In the genomic region with DNA sequence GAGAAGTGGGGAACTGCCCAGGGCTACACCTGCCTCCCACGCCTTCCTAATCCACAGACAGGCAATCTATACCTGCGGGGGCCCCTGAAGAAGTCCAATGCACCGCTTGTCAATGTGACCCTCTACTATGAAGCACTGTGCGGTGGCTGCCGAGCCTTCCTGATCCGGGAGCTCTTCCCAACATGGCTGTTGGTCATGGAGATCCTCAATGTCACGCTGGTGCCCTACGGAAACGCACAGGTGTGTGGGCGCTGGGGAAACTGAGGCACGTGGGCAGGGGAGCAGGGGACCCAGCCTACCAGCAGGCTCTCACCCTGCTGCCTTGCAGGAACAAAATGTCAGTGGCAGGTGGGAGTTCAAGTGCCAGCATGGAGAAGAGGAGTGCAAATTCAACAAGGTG, we compare ENCODE assay signal across 8 cellular contexts. TPM values are rescaled to one million over a fixed set of nuclear protein-coding genes. Genes with fewer than 3 reads are reported as not detected.
A peak's percentile ranks its signal among the peaks of the same experiment; 100 is the strongest.
DNase-seq lines count a peak whose midpoint lies in the region; ATAC-seq and TF ChIP-seq lines count a peak whose summit lies in the region.

No MANE protein-coding gene starts in this region.

- H3K27ac ChIP-seq in lower lobe of right lung: no peak overlapping the region
- no peak overlapping the region for H3K27ac ChIP-seq in dorsolateral prefrontal cortex

- DNase-seq in stimulated activated naive CD8-positive, alpha-beta T cell treated with anti-CD3 and anti-CD28 coated beads, Interleukin-15, Interleukin-2, amounts not matched to agents 100 U/mL and 50 U/mL, for 24 hours: no peak
- DNase-seq in activated T-helper 1 cell treated with anti-CD3 and anti-CD28 coated beads, Interleukin-12 subunit alpha, Interleukin-12 subunit beta, Interleukin-2, Interleukin-4 antibody, amounts not matched to agents 30 ng/mL and 10 ng/mL and 1 ng/mL, durations not matched to agents 14 hours and 24 hours and 36 hours (ENCODE audit: low spot score): no peak
- DNase-seq in lower lobe of right lung: no peak
- DNase-seq in dorsolateral prefrontal cortex: no peak

- H3K4me3 ChIP-seq in lower lobe of right lung: peak overlapping the region; percentile 89
- H3K4me3 ChIP-seq in dorsolateral prefrontal cortex: peak overlapping the region in 21 of 59 donors; percentile 3 to 80 (median 73)

- no peaks in the 10 kb centered on the region for H3K9me3 ChIP-seq in lower lobe of right lung

- peaks cover 27% of the 10 kb centered on the region for H3K36me3 ChIP-seq in lower lobe of right lung

- peaks cover 18% of the 10 kb centered on the region for H3K4me1 ChIP-seq in lower lobe of right lung

- H3K9me3 Mint-ChIP-seq in stimulated activated naive CD8-positive, alpha-beta T cell treated with anti-CD3 and anti-CD28 coated beads, Interleukin-15, Interleukin-2, amounts not matched to agents 100 ng/mL and 50 ng/mL, for 24 hours: no peaks in the 10 kb centered on the region
- H3K9me3 Mint-ChIP-seq in activated T-helper 1 cell treated with anti-CD3 and anti-CD28 coated beads, Interleukin-12 subunit alpha, Interleukin-12 subunit beta, Interleukin-2, Interleukin-4 antibody, amounts not matched to agents 30 ng/mL and 10 ng/mL and 1 ng/mL, durations not matched to agents 14 hours and 24 hours and 36 hours: no peaks in the 10 kb centered on the region

- intact Hi-C loops in activated T-helper 1 cell treated with anti-CD3 and anti-CD28 coated beads, Interleukin-12 subunit alpha, Interleukin-12 subunit beta, Interleukin-2, Interleukin-4 antibody, amounts not matched to agents 30 ng/mL and 10 ng/mL and 1 ng/mL, durations not matched to agents 14 hours and 24 hours and 36 hours (cut with micrococcal nuclease): loop anchor here (5.0 kb wide), 1 partner anchor 168 kb away; the partner anchor contains the start of gene ARRDC2
- intact Hi-C loops in lower lobe of right lung (cut with DNase I) (no loop called here), dorsolateral prefrontal cortex (cut with DNase I) (no loop called here)

- peaks cover 26% of the 10 kb centered on the region for H3K4me1 Mint-ChIP-seq in stimulated activated naive CD8-positive, alpha-beta T cell treated with anti-CD3 and anti-CD28 coated beads, Interleukin-15, Interleukin-2, amounts not matched to agents 100 ng/mL and 50 ng/mL, for 24 hours (ENCODE audit: low read depth)
- peaks cover 27% of the 10 kb centered on the region for H3K4me1 Mint-ChIP-seq in activated T-helper 1 cell treated with anti-CD3 and anti-CD28 coated beads, Interleukin-12 subunit alpha, Interleukin-12 subunit beta, Interleukin-2, Interleukin-4 antibody, amounts not matched to agents 30 ng/mL and 10 ng/mL and 1 ng/mL, durations not matched to agents 14 hours and 24 hours and 36 hours (ENCODE audit: low read depth)

- H3K36me3 Mint-ChIP-seq in stimulated activated naive CD8-positive, alpha-beta T cell treated with anti-CD3 and anti-CD28 coated beads, Interleukin-15, Interleukin-2, amounts not matched to agents 100 ng/mL and 50 ng/mL, for 24 hours (ENCODE audit: low read depth): peaks cover 12% of the 10 kb centered on the region
- H3K36me3 Mint-ChIP-seq in activated T-helper 1 cell treated with anti-CD3 and anti-CD28 coated beads, Interleukin-12 subunit alpha, Interleukin-12 subunit beta, Interleukin-2, Interleukin-4 antibody, amounts not matched to agents 30 ng/mL and 10 ng/mL and 1 ng/mL, durations not matched to agents 14 hours and 24 hours and 36 hours (ENCODE audit: low read depth): peaks cover 30% of the 10 kb centered on the region

- no peaks in the 10 kb centered on the region for H3K27me3 ChIP-seq in lower lobe of right lung (ENCODE audit: low read depth)
- no peaks in the 10 kb centered on the region for H3K27me3 ChIP-seq in dorsolateral prefrontal cortex

- peak overlapping the region; percentile 84 for H3K4me3 Mint-ChIP-seq in stimulated activated naive CD8-positive, alpha-beta T cell treated with anti-CD3 and anti-CD28 coated beads, Interleukin-15, Interleukin-2, amounts not matched to agents 100 ng/mL and 50 ng/mL, for 24 hours
- peak overlapping the region; percentile 91 for H3K4me3 Mint-ChIP-seq in activated T-helper 1 cell treated with anti-CD3 and anti-CD28 coated beads, Interleukin-12 subunit alpha, Interleukin-12 subunit beta, Interleukin-2, Interleukin-4 antibody, amounts not matched to agents 30 ng/mL and 10 ng/mL and 1 ng/mL, durations not matched to agents 14 hours and 24 hours and 36 hours

- no peak for ATAC-seq in stimulated activated naive CD8-positive, alpha-beta T cell treated with anti-CD3 and anti-CD28 coated beads, Interleukin-15, Interleukin-2, amounts not matched to agents 100 U/mL and 50 U/mL, for 24 hours
- ATAC-seq in lower lobe of right lung (no peak), GM19328 (IDR thresholded peaks at IDR 0.05; ENCODE audit: unreplicated experiment) (no peak), HG03565 (IDR thresholded peaks at IDR 0.05; ENCODE audit: unreplicated experiment) (no peak), GM21515 (IDR thresholded peaks at IDR 0.05; ENCODE audit: unreplicated experiment) (no peak)

- H3K27me3 Mint-ChIP-seq in stimulated activated naive CD8-positive, alpha-beta T cell treated with anti-CD3 and anti-CD28 coated beads, Interleukin-15, Interleukin-2, amounts not matched to agents 100 ng/mL and 50 ng/mL, for 24 hours: no peaks in the 10 kb centered on the region
- peaks cover 3% of the 10 kb centered on the region for H3K27me3 Mint-ChIP-seq in activated T-helper 1 cell treated with anti-CD3 and anti-CD28 coated beads, Interleukin-12 subunit alpha, Interleukin-12 subunit beta, Interleukin-2, Interleukin-4 antibody, amounts not matched to agents 30 ng/mL and 10 ng/mL and 1 ng/mL, durations not matched to agents 14 hours and 24 hours and 36 hours (ENCODE audit: insufficient read depth)

- H3K27ac Mint-ChIP-seq in stimulated activated naive CD8-positive, alpha-beta T cell treated with anti-CD3 and anti-CD28 coated beads, Interleukin-15, Interleukin-2, amounts not matched to agents 100 ng/mL and 50 ng/mL, for 24 hours: no peak overlapping the region
- peak overlapping the region; percentile 52 for H3K27ac Mint-ChIP-seq in activated T-helper 1 cell treated with anti-CD3 and anti-CD28 coated beads, Interleukin-12 subunit alpha, Interleukin-12 subunit beta, Interleukin-2, Interleukin-4 antibody, amounts not matched to agents 30 ng/mL and 10 ng/mL and 1 ng/mL, durations not matched to agents 14 hours and 24 hours and 36 hours

- TF ChIP-seq CTCF in lower lobe of right lung (IDR thresholded peaks at IDR 0.05) (no peak), dorsolateral prefrontal cortex (IDR thresholded peaks at IDR 0.05 in 54 of 56, conservative IDR thresholded peaks at IDR 0.05 in 2 of 56; ENCODE audit: low read depth in 1 of 56, partially characterized antibody in 56 of 56) (no peak)

RNA-seq across cellular contexts. Expression of gene IFI30, which starts 1.4 kb away (rescaled TPM):
- total RNA-seq in activated T-helper 1 cell treated with anti-CD3 and anti-CD28 coated beads, Interleukin-12 subunit alpha, Interleukin-12 subunit beta, Interleukin-2, Interleukin-4 antibody, amounts not matched to agents 30 ng/mL and 10 ng/mL and 1 ng/mL, durations not matched to agents 14 hours and 24 hours and 36 hours: 45.3 and 49.9 TPM in 2 replicates
- 682 TPM for total RNA-seq in lower lobe of right lung
- 10 to 100 TPM in 35 of 120 experiments, 1 to 10 TPM in 68, under 1 TPM in 9, not detected in 8; 0.30 to 75.4 (median 7.3) TPM for total RNA-seq in dorsolateral prefrontal cortex

RNA-seq across cellular contexts. Expression of gene MPV17L2, which starts 18.0 kb away (rescaled TPM):
- 19.2 and 23.3 TPM in 2 replicates for total RNA-seq in activated T-helper 1 cell treated with anti-CD3 and anti-CD28 coated beads, Interleukin-12 subunit alpha, Interleukin-12 subunit beta, Interleukin-2, Interleukin-4 antibody, amounts not matched to agents 30 ng/mL and 10 ng/mL and 1 ng/mL, durations not matched to agents 14 hours and 24 hours and 36 hours
- 6.6 TPM for total RNA-seq in lower lobe of right lung
- total RNA-seq in dorsolateral prefrontal cortex: 10 to 100 TPM in 12 of 120 experiments, 1 to 10 TPM in 108; 3.8 to 12.2 (median 7.5) TPM

RNA-seq across cellular contexts. Expression of gene PIK3R2, which starts 22.0 kb away (rescaled TPM):
- total RNA-seq in activated T-helper 1 cell treated with anti-CD3 and anti-CD28 coated beads, Interleukin-12 subunit alpha, Interleukin-12 subunit beta, Interleukin-2, Interleukin-4 antibody, amounts not matched to agents 30 ng/mL and 10 ng/mL and 1 ng/mL, durations not matched to agents 14 hours and 24 hours and 36 hours: 14.7 and 15.6 TPM in 2 replicates
- total RNA-seq in lower lobe of right lung (21.6 TPM), dorsolateral prefrontal cortex (10 to 100 TPM; 32.9 to 92.3 (median 63.4) TPM)

RNA-seq across cellular contexts. Expression of gene RAB3A, which starts 28.9 kb away (rescaled TPM):
- 7.2 and 11.0 TPM in 2 replicates for total RNA-seq in activated T-helper 1 cell treated with anti-CD3 and anti-CD28 coated beads, Interleukin-12 subunit alpha, Interleukin-12 subunit beta, Interleukin-2, Interleukin-4 antibody, amounts not matched to agents 30 ng/mL and 10 ng/mL and 1 ng/mL, durations not matched to agents 14 hours and 24 hours and 36 hours
- 2.7 TPM for total RNA-seq in lower lobe of right lung
- 100 to 1,000 TPM; 110 to 560 (median 402) TPM for total RNA-seq in dorsolateral prefrontal cortex

RNA-seq across cellular contexts. Expression of gene PDE4C, which starts 51.3 kb away (rescaled TPM):
- not detected in 2 replicates for total RNA-seq in activated T-helper 1 cell treated with anti-CD3 and anti-CD28 coated beads, Interleukin-12 subunit alpha, Interleukin-12 subunit beta, Interleukin-2, Interleukin-4 antibody, amounts not matched to agents 30 ng/mL and 10 ng/mL and 1 ng/mL, durations not matched to agents 14 hours and 24 hours and 36 hours
- total RNA-seq in lower lobe of right lung (9.6 TPM), dorsolateral prefrontal cortex (10 to 100 TPM in 12 of 120 experiments, 1 to 10 TPM in 107, under 1 TPM in 1; 0.81 to 14.6 (median 4.8) TPM)
